Comparison of ENCODE assay signal across 21 cellular contexts in the genomic region with DNA sequence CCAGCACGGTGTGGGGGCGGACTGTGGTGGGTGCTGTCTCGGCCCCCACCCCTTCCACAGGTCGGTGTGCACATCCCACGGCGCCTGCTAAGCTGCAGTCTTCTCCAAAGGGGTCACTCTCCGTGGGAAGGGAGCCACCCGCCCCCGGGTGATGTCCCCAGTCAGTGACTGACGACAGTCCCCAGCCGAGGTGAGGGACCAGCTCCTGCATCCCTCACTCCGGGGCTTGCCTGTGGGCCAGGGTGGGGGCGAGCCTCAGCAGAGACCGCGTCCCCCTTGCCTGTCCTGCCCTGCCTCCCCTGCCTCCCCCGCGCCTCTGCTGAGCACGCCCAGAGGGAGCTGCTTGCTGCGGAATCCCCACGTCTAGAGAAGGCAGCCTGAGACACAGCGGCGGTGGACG.
"Had no signal": no experiment of that assay in that cellular context is flagged by ENCODE, and none has a peak within 500 bp of the region (broad histone marks: within the 10 kb centered on the region; RNA-seq: fewer than 3 reads in every experiment).

No MANE protein-coding gene starts in this region.

- H3K36me3 ChIP-seq: esophagus squamous epithelium, gastroesophageal sphincter, neural progenitor cell, right lobe of liver, thoracic aorta, transverse colon had no signal

- H3K9me3 ChIP-seq: esophagus squamous epithelium, psoas muscle, right lobe of liver, thoracic aorta, transverse colon had no signal

- H3K4me1 Mint-ChIP-seq: stimulated activated naive B cell treated with anti-CD40 and anti-IgM and Interleukin-4, amounts not matched to agents 10 μg/mL and 1 μg/mL and 100 μg/mL, for 72 hours had no signal

- H3K27ac ChIP-seq: esophagus squamous epithelium, gastroesophageal sphincter, neural progenitor cell, parathyroid adenoma, psoas muscle, right lobe of liver, thoracic aorta, transverse colon had no signal

- H3K79me2 ChIP-seq: parathyroid adenoma had no signal

- H3K27ac Mint-ChIP-seq: natural killer cell treated with Interleukin-12 subunit alpha and Interleukin-12 subunit beta and Interleukin-15 and Interleukin-18, amount 100 ng/mL, for 72 hours; neural progenitor cell; stimulated activated naive B cell treated with anti-CD40 and anti-IgM and Interleukin-4, amounts not matched to agents 10 μg/mL and 1 μg/mL and 100 μg/mL, for 72 hours had no signal

- H3K36me3 Mint-ChIP-seq: natural killer cell treated with Interleukin-12 subunit alpha and Interleukin-12 subunit beta and Interleukin-15 and Interleukin-18, amount 100 ng/mL, for 72 hours; neural progenitor cell; stimulated activated naive B cell treated with anti-CD40 and anti-IgM and Interleukin-4, amounts not matched to agents 10 μg/mL and 1 μg/mL and 100 μg/mL, for 72 hours had no signal

- H3K27me3 ChIP-seq: neural progenitor cell, right lobe of liver had no signal

- H3K4me1 ChIP-seq: parathyroid adenoma, psoas muscle had no signal

- DNase-seq: dermis blood vessel endothelial cell; esophagus squamous epithelium; foreskin fibroblast; glutamatergic neuron; kidney glomerular epithelial cell; midbrain; occipital lobe; psoas muscle; retina; right lobe of liver; stimulated activated CD4-positive, alpha-beta T cell treated with anti-CD3 and anti-CD28 coated beads, Interleukin-2, amount 100 ng/mL, for 24 hours; stimulated activated CD4-positive, alpha-beta T cell treated with anti-CD3 and anti-CD28 coated beads, Interleukin-4, amount 100 ng/mL, for 4 hours; stimulated activated naive B cell treated with anti-CD40 and anti-IgM and Interleukin-4, amounts not matched to agents 10 μg/mL and 1 μg/mL and 100 μg/mL, for 72 hours; stimulated activated naive CD8-positive, alpha-beta T cell treated with anti-CD3 and anti-CD28 coated beads, Interleukin-15, amount 100 ng/mL, for 72 hours; transverse colon had no signal

- H2AFZ ChIP-seq: parathyroid adenoma had no signal

- H3K4me3 ChIP-seq: esophagus squamous epithelium, gastroesophageal sphincter, neural progenitor cell, psoas muscle, right lobe of liver, thoracic aorta, transverse colon had no signal

- H3K9me3 Mint-ChIP-seq: natural killer cell treated with Interleukin-12 subunit alpha and Interleukin-12 subunit beta and Interleukin-15 and Interleukin-18, amount 100 ng/mL, for 72 hours; stimulated activated naive CD8-positive, alpha-beta T cell treated with anti-CD3 and anti-CD28 coated beads, Interleukin-15, amount 100 ng/mL, for 72 hours had no signal

- H3K4me2 ChIP-seq: neural progenitor cell had no signal

- ATAC-seq: gastroesophageal sphincter; left lobe of liver; natural killer cell treated with Interleukin-12 subunit alpha and Interleukin-12 subunit beta and Interleukin-15 and Interleukin-18, amount 100 ng/mL, for 72 hours; psoas muscle; right lobe of liver; stimulated activated naive B cell treated with anti-CD40 and anti-IgM and Interleukin-4, amounts not matched to agents 10 μg/mL and 1 μg/mL and 100 μg/mL, for 72 hours; stimulated activated naive CD8-positive, alpha-beta T cell treated with anti-CD3 and anti-CD28 coated beads, Interleukin-15, amount 100 ng/mL, for 72 hours had no signal

- H3K4me3 Mint-ChIP-seq: natural killer cell treated with Interleukin-12 subunit alpha and Interleukin-12 subunit beta and Interleukin-15 and Interleukin-18, amount 100 ng/mL, for 72 hours; neural progenitor cell; stimulated activated naive B cell treated with anti-CD40 and anti-IgM and Interleukin-4, amounts not matched to agents 10 μg/mL and 1 μg/mL and 100 μg/mL, for 72 hours; stimulated activated naive CD8-positive, alpha-beta T cell treated with anti-CD3 and anti-CD28 coated beads, Interleukin-15, amount 100 ng/mL, for 72 hours had no signal
